In genomic region chr14:104845033-104845666, GRCh38 we compare ENCODE assay signal across 23 cellular contexts. TPM values are rescaled to one million over a fixed set of nuclear protein-coding genes. Genes with fewer than 3 reads are reported as not detected.
"Had no signal": no experiment of that assay in that cellular context is flagged by ENCODE, and none has a peak within 500 bp of the region (broad histone marks: within the 10 kb centered on the region; RNA-seq: fewer than 3 reads in every experiment).

No MANE protein-coding gene starts in this region.

- H3K79me2 ChIP-seq: parathyroid adenoma had no signal

- H3K4me1 ChIP-seq: parathyroid adenoma had no signal

- H3K4me3 Mint-ChIP-seq: activated B cell treated with CpG ODN at 0.5 μM for 24 hours; activated CD8-positive, alpha-beta T cell treated with anti-CD3 and anti-CD28 coated beads for 36 hours; immature natural killer cell had no signal

- H3K9ac ChIP-seq: parathyroid adenoma had no signal

- H3K27ac ChIP-seq: brain microvascular endothelial cell, parathyroid adenoma, right atrium auricular region, suprapubic skin, tibial artery had no signal

- H3K36me3 ChIP-seq: brain microvascular endothelial cell, right atrium auricular region, suprapubic skin, tibial artery had no signal

- ATAC-seq: activated CD8-positive, alpha-beta T cell treated with anti-CD3 and anti-CD28 coated beads for 36 hours; activated T-cell treated with anti-CD3 and anti-CD28 coated beads, Interleukin-2, amount 50 U/mL, for 72 hours; T-helper 17 cell had no signal

- H3K27ac Mint-ChIP-seq: activated B cell treated with CpG ODN at 0.5 μM for 24 hours; activated CD8-positive, alpha-beta T cell treated with anti-CD3 and anti-CD28 coated beads for 36 hours; immature natural killer cell; mesothelial cell of epicardium; naive B cell; T-helper 17 cell had no signal

- H3K4me1 Mint-ChIP-seq: immature natural killer cell had no signal

- FAIRE-seq: astrocyte, endothelial cell of umbilical vein had no signal

- H3K36me3 Mint-ChIP-seq: immature natural killer cell, mesothelial cell of epicardium had no signal

- DNase-seq: activated B cell treated with CpG ODN at 0.5 μM for 24 hours; activated CD4-positive, alpha-beta T cell treated with anti-CD3 and anti-CD28 coated beads, Interleukin-2, amount 50 U/mL, for 1 hour; activated CD8-positive, alpha-beta T cell treated with anti-CD3 and anti-CD28 coated beads for 36 hours; activated gamma-delta T cell treated with Interleukin-2 at 50 U/mL for 16 hours; activated naive CD4-positive, alpha-beta T cell treated with anti-CD3 and anti-CD28 coated beads, Interleukin-2, amount 50 U/mL, for 16 hours; activated T-cell treated with anti-CD3 and anti-CD28 coated beads, Interleukin-2, amount 50 U/mL, for 72 hours; amniotic stem cell; brain microvascular endothelial cell; cortex of kidney; foreskin fibroblast; hippocampal formation; immature natural killer cell; naive B cell; nephron progenitor cell; stimulated activated naive CD4-positive, alpha-beta T cell; T-helper 17 cell had no signal

- H3K9me3 ChIP-seq: right atrium auricular region, suprapubic skin, tibial artery had no signal

- H2AFZ ChIP-seq: parathyroid adenoma had no signal

- H3K9me3 Mint-ChIP-seq: activated B cell treated with CpG ODN at 0.5 μM for 24 hours; activated CD8-positive, alpha-beta T cell treated with anti-CD3 and anti-CD28 coated beads for 36 hours; activated T-cell treated with anti-CD3 and anti-CD28 coated beads, Interleukin-2, amount 50 U/mL, for 72 hours; mesothelial cell of epicardium had no signal

RNA-seq across cellular contexts. Expression of gene CEP170B, which starts 19.9 kb away (rescaled TPM):
- polyA plus RNA-seq: immature natural killer cell had no signal
